Comparison of ENCODE assay signal across 14 cellular contexts in genomic region chr20:35737865-35738333, GRCh38. TPM values are rescaled to one million over a fixed set of nuclear protein-coding genes. Genes with fewer than 3 reads are reported as not detected.
DNase-seq lines count a peak whose midpoint lies in the region; ATAC-seq, FAIRE-seq and TF ChIP-seq lines count a peak whose summit lies in the region.
"Had no signal": no experiment of that assay in that cellular context is flagged by ENCODE, and none has a peak within 500 bp of the region (broad histone marks: within the 10 kb centered on the region; RNA-seq: fewer than 3 reads in every experiment).

No MANE protein-coding gene starts in this region.

- H3K9ac ChIP-seq in KMS-11 (no peak overlapping the region), K562 (ENCODE audit: insufficient read depth in 1 of 2, low read depth in 2 of 2, low read length in 2 of 2) (no peak overlapping the region), neural progenitor cell (no peak overlapping the region)

- H3K27me3 Mint-ChIP-seq in Calu3 (ENCODE audit: unreplicated experiment) (no peaks in the 10 kb centered on the region), neural progenitor cell (ENCODE audit: insufficient read depth, low read depth) (peaks cover 3% of the 10 kb centered on the region)

- TF ChIP-seq POLR2A in K562 (conservative IDR thresholded peaks at IDR 0.05), result no peak; the same call in none of the 2 replicates

- H3F3A ChIP-seq in neural progenitor cell (ENCODE audit: low read depth), result peaks cover 42% of the 10 kb centered on the region

- H3K9me3 ChIP-seq in K562 (replicated peaks; ENCODE audit: control insufficient read depth, insufficient read depth, low read depth, low read length) (no peaks in the 10 kb centered on the region), neural progenitor cell (ENCODE audit: low read depth) (no peaks in the 10 kb centered on the region)

- peaks cover 50% of the 10 kb centered on the region for H3K4me1 Mint-ChIP-seq in Calu3 (ENCODE audit: low read depth, unreplicated experiment)
- H3K4me1 Mint-ChIP-seq in neural progenitor cell, result peaks cover 23% of the 10 kb centered on the region

- H3K4me2 ChIP-seq in KMS-11 (peak overlapping the region; percentile 99; the same call in 1 of the 2 replicates), K562 (ENCODE audit: insufficient read depth, low read length) (no peak overlapping the region), neural progenitor cell (no peak overlapping the region)

- no peaks in the 10 kb centered on the region for H3K27me3 ChIP-seq in KMS-11 (ENCODE audit: insufficient read depth, low read depth)
- no peaks in the 10 kb centered on the region for H3K27me3 ChIP-seq in K562 (ENCODE audit: control insufficient read depth in 2 of 2, insufficient read depth in 2 of 2, low read length in 2 of 2)
- no peaks in the 10 kb centered on the region for H3K27me3 ChIP-seq in neural progenitor cell

- no peaks in the 10 kb centered on the region for H3K9me1 ChIP-seq in K562 (ENCODE audit: control insufficient read depth, insufficient read depth, low read length)

- TF ChIP-seq RAD21 in K562 (CRISPR knock-in tag; conservative IDR thresholded peaks at IDR 0.05 in 1 of 2, IDR thresholded peaks at IDR 0.05 in 1 of 2), result no peak

- peaks cover 77% of the 10 kb centered on the region for H4K20me1 ChIP-seq in KMS-11 (ENCODE audit: insufficient read depth)
- H4K20me1 ChIP-seq in K562 (replicated peaks; ENCODE audit: control insufficient read depth, insufficient read depth, low read length), result peaks cover 56% of the 10 kb centered on the region
- H4K20me1 ChIP-seq in neural progenitor cell (ENCODE audit: low read depth), result peaks cover 85% of the 10 kb centered on the region

- CTCF ChIA-PET in Calu3 (lab: Charles Lee), result interaction anchor here (0.7 kb wide), 1 partner anchor 14 kb away, joined by 3 read pairs; no protein-coding TSS in a partner anchor
- CTCF ChIA-PET in K562 (lab: Yijun Ruan, JAX; ENCODE audit: low intra/inter-chr PET ratio), result no interaction called here

- H3K9me3 Mint-ChIP-seq in Calu3 (ENCODE audit: low read depth, unreplicated experiment) (no peaks in the 10 kb centered on the region), neural progenitor cell (no peaks in the 10 kb centered on the region)

- H3K4me3 ChIP-seq in KMS-11 (IDR thresholded peaks at IDR 0.05; ENCODE audit: insufficient read depth, low read depth, low read length), result no peak overlapping the region
- no peak overlapping the region for H3K4me3 ChIP-seq in K562
- peak overlapping the region; percentile 6 for H3K4me3 ChIP-seq in neural progenitor cell

- peaks cover 61% of the 10 kb centered on the region; the same call in 1 of the 2 replicates for H3K36me3 ChIP-seq in KMS-11 (ENCODE audit: insufficient read depth)
- peaks cover 82% of the 10 kb centered on the region for H3K36me3 ChIP-seq in K562 (ENCODE audit: control insufficient read depth, insufficient read depth, low read length)
- H3K36me3 ChIP-seq in neural progenitor cell, result peaks cover 52% of the 10 kb centered on the region

- H3K4me1 ChIP-seq in KMS-11 (ENCODE audit: low read depth, poor library complexity, severe bottlenecking) (peaks cover 73% of the 10 kb centered on the region), K562 (replicated peaks in 1 of 2; ENCODE audit: control insufficient read depth in 2 of 2, insufficient read depth in 2 of 2, low read length in 2 of 2) (peaks cover 0 to 13% of the 10 kb centered on the region in 2 experiments; a peak in 2 of 5 replicates), neural progenitor cell (peaks cover 15% of the 10 kb centered on the region)

- H2AFZ ChIP-seq in KMS-11 (ENCODE audit: low read depth) (no peak overlapping the region), K562 (ENCODE audit: low read depth, low read length) (no peak overlapping the region), neural progenitor cell (replicated peaks) (no peak overlapping the region)

- FAIRE-seq in K562 (lab: Jason Lieb, UNC), result no peak
- FAIRE-seq: GM19239 had no signal

- POLR2A ChIA-PET in K562 (lab: Yijun Ruan, JAX), result interaction anchor here (0.9 to 7.0 kb wide), 5 partner anchors 10 to 216 kb away, joined by 3 to 99 read pairs (median 4); partner anchors contain the start of gene SCAND1

- in situ Hi-C loops in K562 (cut with MboI), result no loop called here

- H3K36me3 Mint-ChIP-seq in Calu3 (ENCODE audit: insufficient read depth, unreplicated experiment), result peaks cover 100% of the 10 kb centered on the region
- H3K36me3 Mint-ChIP-seq in neural progenitor cell, result peaks cover 43% of the 10 kb centered on the region

- ATAC-seq in K562 (no peak), GM21390 (IDR thresholded peaks at IDR 0.05; ENCODE audit: unreplicated experiment) (no peak), GM19023 (IDR thresholded peaks at IDR 0.05; ENCODE audit: unreplicated experiment) (no peak)

- WGBS in K562 (ENCODE audit: insufficient coverage, low coverage, missing lambda C conversion rate), result 93% methylated on average over 14 of the region's 15 CpGs

- no peak for DNase-seq in Calu3
- no peak for DNase-seq in K562 (ENCODE audit: extremely low read depth in 1 of 4, low spot score in 3 of 4)
- no peak for DNase-seq in neural progenitor cell (ENCODE audit: low spot score)
- DNase-seq in islet precursor cell, result no peak
- DNase-seq: activated CD8-positive, alpha-beta memory T cell treated with anti-CD3 and anti-CD28 coated beads, Interleukin-2, amount 50 U/mL, for 48 hours; erythroblast; Karpas-422; mesendoderm; stimulated activated CD4-positive, alpha-beta T cell treated with anti-CD3 and anti-CD28 coated beads, Interleukin-4, amount 100 ng/mL, for 4 hours; substantia nigra had no signal

- peak overlapping the region; percentile 55 for H3K27ac Mint-ChIP-seq in Calu3 (ENCODE audit: unreplicated experiment)
- no peak overlapping the region for H3K27ac Mint-ChIP-seq in neural progenitor cell

- TF ChIP-seq CTCF in Calu3 (IDR thresholded peaks at IDR 0.05; ENCODE audit: unreplicated experiment) (no peak), KMS-11 (conservative IDR thresholded peaks at IDR 0.05; ENCODE audit: low read depth, low read length) (no peak), K562 (IDR thresholded peaks at IDR 0.05 in 2 of 3, conservative IDR thresholded peaks at IDR 0.05 in 1 of 3; ENCODE audit: insufficient read depth in 2 of 3, low read depth in 1 of 3, low read length in 3 of 3) (no peak), neural progenitor cell (IDR thresholded peaks at IDR 0.05) (no peak)

- H3K79me2 ChIP-seq in KMS-11 (ENCODE audit: insufficient read depth, low read depth) (peaks cover 96% of the 10 kb centered on the region), K562 (ENCODE audit: control insufficient read depth, insufficient read depth, low read length) (peaks cover 96% of the 10 kb centered on the region), neural progenitor cell (ENCODE audit: low read depth) (peaks cover 96% of the 10 kb centered on the region)

- TF ChIP-seq EP300 in K562 (IDR thresholded peaks at IDR 0.05; ENCODE audit: low read length), result no peak

- intact Hi-C loops in Calu3 (cut with micrococcal nuclease; ENCODE audit: unreplicated experiment) (loop anchor here (2.0 kb wide), 1 partner anchor 29 kb away; no protein-coding TSS in a partner anchor), K562 (cut with micrococcal nuclease) (no loop called here)

- peak overlapping the region; percentile 48 for H3K4me3 Mint-ChIP-seq in Calu3 (ENCODE audit: low read depth, unreplicated experiment)
- H3K4me3 Mint-ChIP-seq in neural progenitor cell, result no peak overlapping the region

- BruUV-seq in Calu3 (replicated peaks; lab: Mats Ljungman, UMichigan) (no TSS peak), K562 (replicated peaks; lab: Mats Ljungman, UMichigan) (no TSS peak)

- H3K27ac ChIP-seq in KMS-11 (no peak overlapping the region), K562 (ENCODE audit: extremely low read depth, low read depth, low read length) (no peak overlapping the region), neural progenitor cell (no peak overlapping the region)

RNA-seq across cellular contexts. Expression of gene RBM39, which starts 4.2 kb away (rescaled TPM):
- 422 and 479 TPM in 2 replicates for total RNA-seq in Calu3 (2022)
- 377 and 1,084 TPM in 2 replicates for total RNA-seq in K562 (2011; cell fraction: chromatin; rRNA removed; ENCODE audit: low replicate concordance)
- 154 and 218 TPM in 2 replicates for total RNA-seq in K562 (2011; cell fraction: nucleolus; rRNA removed)
- 345 and 673 TPM in 2 replicates for total RNA-seq in K562 (2011; cell fraction: nucleoplasm; rRNA removed)
- total RNA-seq in K562 (2014; rRNA removed), result 241 and 314 TPM in 2 replicates
- 305 and 330 TPM in 2 replicates for total RNA-seq in K562 (2014; rRNA removed; fragmentation: Illumina TruSeq; extraction: Trizol)
- total RNA-seq in K562 (2015; rRNA removed; fragmentation: Illumina TruSeq; extraction: Trizol), result 297 and 319 TPM in 2 replicates
- total RNA-seq in K562 (2021), result 241 and 250 TPM in 2 replicates
- 187 and 191 TPM in 2 replicates for polyA plus RNA-seq in K562 (2011; rRNA removed)
- polyA plus RNA-seq in K562 (2011; cell fraction: cytosol; rRNA removed), result 33.0 and 80.4 TPM in 2 replicates
- 662 and 820 TPM in 2 replicates for polyA plus RNA-seq in K562 (2011; cell fraction: nucleus; rRNA removed)
- 185 and 194 TPM in 2 replicates for polyA plus RNA-seq in K562 (2012)
- polyA plus RNA-seq in K562 (2014; fragmentation: Illumina TruSeq; extraction: Trizol), result 213 and 218 TPM in 2 replicates
- 100 to 1,000 TPM; 143 to 198 TPM for polyA plus RNA-seq in K562 (2014; fragmentation: Nextera tagmentation; extraction: Ambion mirVana)
- polyA plus RNA-seq in K562 (2014; rRNA removed), result 212 and 228 TPM in 2 replicates
- polyA minus RNA-seq in K562 (2011; rRNA and poly(A)+ RNA removed), result 178 and 203 TPM in 2 replicates
- polyA minus RNA-seq in K562 (2011; cell fraction: cytosol; rRNA and poly(A)+ RNA removed), result 67.8 and 77.2 TPM in 2 replicates
- 241 and 336 TPM in 2 replicates for polyA minus RNA-seq in K562 (2011; cell fraction: nucleus; rRNA and poly(A)+ RNA removed)
- total RNA-seq in neural progenitor cell (ENCODE audit: low replicate concordance), result 359 and 555 TPM in 2 replicates

RNA-seq across cellular contexts. Expression of gene PHF20, which starts 33.9 kb away (rescaled TPM):
- 47.4 and 56.7 TPM in 2 replicates for total RNA-seq in Calu3 (2022)
- total RNA-seq in K562 (2011; cell fraction: chromatin; rRNA removed; ENCODE audit: low replicate concordance), result 82.3 and 150 TPM in 2 replicates
- 62.7 and 66.5 TPM in 2 replicates for total RNA-seq in K562 (2011; cell fraction: nucleolus; rRNA removed)
- total RNA-seq in K562 (2011; cell fraction: nucleoplasm; rRNA removed), result 101 and 125 TPM in 2 replicates
- total RNA-seq in K562 (2014; rRNA removed), result 54.2 and 60.3 TPM in 2 replicates
- 77.2 and 85.9 TPM in 2 replicates for total RNA-seq in K562 (2014; rRNA removed; fragmentation: Illumina TruSeq; extraction: Trizol)
- 63.2 and 66.1 TPM in 2 replicates for total RNA-seq in K562 (2015; rRNA removed; fragmentation: Illumina TruSeq; extraction: Trizol)
- total RNA-seq in K562 (2021), result 49.9 and 55.1 TPM in 2 replicates
- polyA plus RNA-seq in K562 (2011; rRNA removed), result 35.7 and 49.9 TPM in 2 replicates
- polyA plus RNA-seq in K562 (2011; cell fraction: cytosol; rRNA removed), result 31.1 and 34.8 TPM in 2 replicates
- polyA plus RNA-seq in K562 (2011; cell fraction: nucleus; rRNA removed), result 30.2 and 32.2 TPM in 2 replicates
- 43.2 and 96.3 TPM in 2 replicates for polyA plus RNA-seq in K562 (2012)
- polyA plus RNA-seq in K562 (2014; fragmentation: Illumina TruSeq; extraction: Trizol), result 70.7 and 75.0 TPM in 2 replicates
- 100 to 1,000 TPM; 178 to 196 TPM for polyA plus RNA-seq in K562 (2014; fragmentation: Nextera tagmentation; extraction: Ambion mirVana)
- 83.3 and 86.9 TPM in 2 replicates for polyA plus RNA-seq in K562 (2014; rRNA removed)
- 59.5 and 68.3 TPM in 2 replicates for polyA minus RNA-seq in K562 (2011; rRNA and poly(A)+ RNA removed)
- 24.5 and 25.3 TPM in 2 replicates for polyA minus RNA-seq in K562 (2011; cell fraction: cytosol; rRNA and poly(A)+ RNA removed)
- 17.8 and 39.2 TPM in 2 replicates for polyA minus RNA-seq in K562 (2011; cell fraction: nucleus; rRNA and poly(A)+ RNA removed)
- total RNA-seq in neural progenitor cell (ENCODE audit: low replicate concordance), result 45.1 and 54.7 TPM in 2 replicates

RNA-seq across cellular contexts. Expression of gene ROMO1, which starts 38.7 kb away (rescaled TPM):
- total RNA-seq in Calu3 (2022) (230 and 267 TPM in 2 replicates), K562 (2014; rRNA removed) (422 and 571 TPM in 2 replicates), K562 (2014; rRNA removed; fragmentation: Illumina TruSeq; extraction: Trizol) (46.5 and 50.1 TPM in 2 replicates), K562 (2015; rRNA removed; fragmentation: Illumina TruSeq; extraction: Trizol) (137 and 139 TPM in 2 replicates), K562 (2021) (217 and 226 TPM in 2 replicates), neural progenitor cell (ENCODE audit: low replicate concordance) (135 and 253 TPM in 2 replicates)
- 8.1 and 30.8 TPM in 2 replicates for total RNA-seq in K562 (2011; cell fraction: chromatin; rRNA removed; ENCODE audit: low replicate concordance)
- 77.2 and 84.6 TPM in 2 replicates for total RNA-seq in K562 (2011; cell fraction: nucleolus; rRNA removed)
- 53.4 and 57.0 TPM in 2 replicates for total RNA-seq in K562 (2011; cell fraction: nucleoplasm; rRNA removed)
- polyA plus RNA-seq in K562 (2011; rRNA removed) (179 and 193 TPM in 2 replicates), K562 (2014; fragmentation: Illumina TruSeq; extraction: Trizol) (31.8 and 117 TPM in 2 replicates), K562 (2014; fragmentation: Nextera tagmentation; extraction: Ambion mirVana) (100 to 1,000 TPM; 635 to 741 TPM), K562 (2014; rRNA removed) (433 and 559 TPM in 2 replicates)
- 657 and 854 TPM in 2 replicates for polyA plus RNA-seq in K562 (2011; cell fraction: cytosol; rRNA removed)
- polyA plus RNA-seq in K562 (2011; cell fraction: nucleus; rRNA removed), result 234 and 309 TPM in 2 replicates
- polyA plus RNA-seq in K562 (2012), result 288 and 480 TPM in 2 replicates
- 18.5 and 28.9 TPM in 2 replicates for polyA minus RNA-seq in K562 (2011; rRNA and poly(A)+ RNA removed)
- 43.7 and 68.4 TPM in 2 replicates for polyA minus RNA-seq in K562 (2011; cell fraction: cytosol; rRNA and poly(A)+ RNA removed)
- 21.0 and 24.8 TPM in 2 replicates for polyA minus RNA-seq in K562 (2011; cell fraction: nucleus; rRNA and poly(A)+ RNA removed)

RNA-seq across cellular contexts. Expression of gene NFS1, which starts 38.7 kb away (rescaled TPM):
- total RNA-seq in Calu3 (2022), result 44.6 and 53.0 TPM in 2 replicates
- 52.4 and 75.5 TPM in 2 replicates for total RNA-seq in K562 (2011; cell fraction: chromatin; rRNA removed; ENCODE audit: low replicate concordance)
- 59.4 and 63.0 TPM in 2 replicates for total RNA-seq in K562 (2011; cell fraction: nucleolus; rRNA removed)
- 55.7 and 62.0 TPM in 2 replicates for total RNA-seq in K562 (2011; cell fraction: nucleoplasm; rRNA removed)
- total RNA-seq in K562 (2014; rRNA removed), result 45.0 and 59.4 TPM in 2 replicates
- 41.0 and 41.8 TPM in 2 replicates for total RNA-seq in K562 (2014; rRNA removed; fragmentation: Illumina TruSeq; extraction: Trizol)
- total RNA-seq in K562 (2015; rRNA removed; fragmentation: Illumina TruSeq; extraction: Trizol), result 34.1 and 34.7 TPM in 2 replicates
- total RNA-seq in K562 (2021), result 47.1 and 52.5 TPM in 2 replicates
- 72.2 and 76.3 TPM in 2 replicates for polyA plus RNA-seq in K562 (2011; rRNA removed)
- polyA plus RNA-seq in K562 (2011; cell fraction: cytosol; rRNA removed), result 84.5 and 124 TPM in 2 replicates
- polyA plus RNA-seq in K562 (2011; cell fraction: nucleus; rRNA removed), result 63.6 and 64.2 TPM in 2 replicates
- polyA plus RNA-seq in K562 (2012), result 27.4 and 33.4 TPM in 2 replicates
- 48.0 and 51.9 TPM in 2 replicates for polyA plus RNA-seq in K562 (2014; fragmentation: Illumina TruSeq; extraction: Trizol)
- polyA plus RNA-seq in K562 (2014; fragmentation: Nextera tagmentation; extraction: Ambion mirVana), result 10 to 100 TPM; 11.5 to 13.9 TPM
- polyA plus RNA-seq in K562 (2014; rRNA removed), result 84.8 and 94.6 TPM in 2 replicates
- 45.8 and 53.4 TPM in 2 replicates for polyA minus RNA-seq in K562 (2011; rRNA and poly(A)+ RNA removed)
- 19.5 and 21.2 TPM in 2 replicates for polyA minus RNA-seq in K562 (2011; cell fraction: cytosol; rRNA and poly(A)+ RNA removed)
- polyA minus RNA-seq in K562 (2011; cell fraction: nucleus; rRNA and poly(A)+ RNA removed), result 21.2 and 21.4 TPM in 2 replicates
- 21.7 and 29.3 TPM in 2 replicates for total RNA-seq in neural progenitor cell (ENCODE audit: low replicate concordance)
